Comparison of ENCODE assay signal across 3 cellular contexts in the genomic region with DNA sequence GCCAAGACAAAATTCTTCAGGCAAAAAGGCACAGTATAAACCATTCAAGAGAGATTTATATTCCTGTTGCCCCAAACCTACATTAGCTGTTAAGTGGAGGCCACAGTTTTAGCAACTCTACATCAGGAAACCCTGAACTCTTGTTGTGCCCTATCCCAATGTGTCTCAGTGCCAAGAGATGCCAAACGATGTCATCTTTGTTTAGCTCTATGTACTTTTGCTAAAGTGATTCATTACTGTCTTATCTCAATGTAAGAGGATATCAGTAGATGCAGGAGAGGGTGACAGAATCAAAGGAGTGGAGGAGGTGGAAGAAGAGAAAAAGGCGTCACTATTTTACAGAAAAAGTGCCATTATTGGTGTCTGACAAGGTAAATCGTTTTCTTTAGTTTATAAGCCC. TPM values are rescaled to one million over a fixed set of nuclear protein-coding genes. Genes with fewer than 3 reads are reported as not detected.
DNase-seq lines count a peak whose midpoint lies in the region; ATAC-seq lines count a peak whose summit lies in the region.
"Not testable (repeated sequence)": the region's sequence is repeated elsewhere in the genome, so short reads cannot be mapped to it uniquely, and the experiment has no call there.

No MANE protein-coding gene starts in this region.

- not testable (repeated sequence) for H3K9me3 Mint-ChIP-seq in stimulated activated naive B cell treated with anti-CD40 and anti-IgM and Interleukin-4, amounts not matched to agents 10 μg/mL and 1 μg/mL and 100 μg/mL, for 72 hours

- not testable (repeated sequence) for H3K27me3 Mint-ChIP-seq in stimulated activated naive B cell treated with anti-CD40 and anti-IgM and Interleukin-4, amounts not matched to agents 10 μg/mL and 1 μg/mL and 100 μg/mL, for 72 hours

- H3K36me3 Mint-ChIP-seq in stimulated activated naive B cell treated with anti-CD40 and anti-IgM and Interleukin-4, amounts not matched to agents 10 μg/mL and 1 μg/mL and 100 μg/mL, for 72 hours, result not testable (repeated sequence)

- DNase-seq in right cardiac atrium; stimulated activated naive B cell treated with anti-CD40 and anti-IgM and Interleukin-4, amounts not matched to agents 10 μg/mL and 1 μg/mL and 100 μg/mL, for 72 hours: not testable (repeated sequence)
- peak; percentile 8 for DNase-seq in left kidney (ENCODE audit: low read depth, low spot score)

- not testable (repeated sequence) for H3K4me3 Mint-ChIP-seq in stimulated activated naive B cell treated with anti-CD40 and anti-IgM and Interleukin-4, amounts not matched to agents 10 μg/mL and 1 μg/mL and 100 μg/mL, for 72 hours

- peak; percentile 40 to 68 for ATAC-seq in right cardiac atrium
- not testable (repeated sequence) for ATAC-seq in stimulated activated naive B cell treated with anti-CD40 and anti-IgM and Interleukin-4, amounts not matched to agents 10 μg/mL and 1 μg/mL and 100 μg/mL, for 72 hours (replicated peaks)

- H3K4me1 ChIP-seq in right cardiac atrium (ENCODE audit: control insufficient read depth, insufficient read depth, low read length), result not testable (repeated sequence)

- 37% methylated on average over 3 of the region's 3 CpGs for WGBS in right cardiac atrium

- peak overlapping the region; percentile 42 for H3K27ac Mint-ChIP-seq in stimulated activated naive B cell treated with anti-CD40 and anti-IgM and Interleukin-4, amounts not matched to agents 10 μg/mL and 1 μg/mL and 100 μg/mL, for 72 hours

- not testable (repeated sequence) for H3K27me3 ChIP-seq in right cardiac atrium (ENCODE audit: control insufficient read depth, insufficient read depth)

- not testable (repeated sequence) for H3K27ac ChIP-seq in right cardiac atrium (ENCODE audit: low read length)

- H3K9me3 ChIP-seq in right cardiac atrium (ENCODE audit: control insufficient read depth, low read length), result not testable (repeated sequence)

- intact Hi-C loops in right cardiac atrium (cut with DNase I), result not testable (repeated sequence)

- H3K4me3 ChIP-seq in right cardiac atrium (ENCODE audit: low read length), result not testable (repeated sequence)

- H3K4me1 Mint-ChIP-seq in stimulated activated naive B cell treated with anti-CD40 and anti-IgM and Interleukin-4, amounts not matched to agents 10 μg/mL and 1 μg/mL and 100 μg/mL, for 72 hours, result peaks cover 1 to 11% of the 10 kb centered on the region in 2 donors

RNA-seq across cellular contexts. Expression of gene MRPL45, which starts 28.8 kb away (rescaled TPM):
- 10 to 100 TPM; 25.3 to 36.2 (median 30.2) TPM for total RNA-seq in right cardiac atrium
- polyA plus RNA-seq in right cardiac atrium, result 31.5 TPM
